Comparison of ENCODE assay signal across 12 cellular contexts in genomic region chr20:61185841-61186601, GRCh38.
DNase-seq lines count a peak whose midpoint lies in the region; ATAC-seq and TF ChIP-seq lines count a peak whose summit lies in the region.
"Had no signal": no experiment of that assay in that cellular context is flagged by ENCODE, and none has a peak within 500 bp of the region (broad histone marks: within the 10 kb centered on the region; RNA-seq: fewer than 3 reads in every experiment).

No MANE protein-coding gene starts in this region.

- H2BK12ac ChIP-seq in trophoblast cell (ENCODE audit: low read length), result no peak overlapping the region

- no peak overlapping the region for H2BK5ac ChIP-seq in trophoblast cell (ENCODE audit: low read depth, low read length, poor library complexity)

- no peaks in the 10 kb centered on the region for H3K9me3 Mint-ChIP-seq in activated T-helper 2 cell treated with anti-CD3 and anti-CD28 coated beads, Interferon-gamma antibody, Interleukin-2, Interleukin-4, amounts not matched to agents 10 μg/mL and 5 μg/mL and 100 μg/mL, durations not matched to agents 14 hours and 24 hours and 36 hours
- H3K9me3 Mint-ChIP-seq: activated T-helper 1 cell treated with anti-CD3 and anti-CD28 coated beads, Interleukin-12 subunit alpha, Interleukin-12 subunit beta, Interleukin-2, Interleukin-4 antibody, amounts not matched to agents 30 ng/mL and 10 ng/mL and 1 ng/mL, durations not matched to agents 14 hours and 24 hours and 36 hours; stimulated activated effector memory CD8-positive, alpha-beta T cell treated with anti-CD3 and anti-CD28 coated beads, Interleukin-12 subunit alpha, Interleukin-12 subunit beta, amount 100 ng/mL, for 72 hours had no signal

- H3K9me3 ChIP-seq in RWPE2 (ENCODE audit: severe bottlenecking), result no peaks in the 10 kb centered on the region
- no peaks in the 10 kb centered on the region for H3K9me3 ChIP-seq in trophoblast cell (ENCODE audit: insufficient read depth, low read depth, low read length)

- no peak overlapping the region for H3K9ac ChIP-seq in trophoblast cell (ENCODE audit: low read length)

- no peak overlapping the region for H4K12ac ChIP-seq in trophoblast cell (ENCODE audit: low read depth, low read length)

- TF ChIP-seq CTCF in RWPE2 (IDR thresholded peaks at IDR 0.05; ENCODE audit: poor library complexity, severe bottlenecking), result peak; percentile 43
- TF ChIP-seq CTCF in fibroblast of mammary gland (conservative IDR thresholded peaks at IDR 0.05; ENCODE audit: control insufficient read depth, insufficient read depth, low read depth, low read length), result peak; percentile 20

- no peak overlapping the region for H3K18ac ChIP-seq in trophoblast cell (ENCODE audit: low read length)

- H4K91ac ChIP-seq in trophoblast cell (ENCODE audit: low read depth, low read length), result no peak overlapping the region

- ATAC-seq in RWPE2 (ENCODE audit: low read depth), result peak; percentile 91
- no peak for ATAC-seq in GM21381 (IDR thresholded peaks at IDR 0.05; ENCODE audit: unreplicated experiment)
- ATAC-seq: sciatic nerve; stimulated activated effector memory CD8-positive, alpha-beta T cell treated with anti-CD3 and anti-CD28 coated beads, Interleukin-12 subunit alpha, Interleukin-12 subunit beta, amount 100 ng/mL, for 72 hours had no signal

- DNase-seq in ELR (ENCODE audit: low read depth) (peak; percentile 99), RWPE2 (ENCODE audit: low spot score) (peak; percentile 98), fibroblast of mammary gland (ENCODE audit: low read depth) (peak; percentile 98), trophoblast cell (peak; percentile 89 to 92), DMS114 treated with DMSO at 0.1 percent for 48 hours (lab: John Stamatoyannopoulos, UW; ENCODE audit: unreplicated experiment) (no peak)
- no peak for DNase-seq in activated T-cell treated with anti-CD3 and anti-CD28 coated beads, Interleukin-2, amount 50 U/mL, for 1 hour
- no peak for DNase-seq in activated T-helper 2 cell treated with anti-CD3 and anti-CD28 coated beads, Interferon-gamma antibody, Interleukin-2, Interleukin-4, amounts not matched to agents 10 μg/mL and 5 μg/mL and 100 μg/mL, durations not matched to agents 14 hours and 24 hours and 36 hours (ENCODE audit: low spot score)
- DNase-seq: MM.1S had no signal

- no peaks in the 10 kb centered on the region for H3K27me3 Mint-ChIP-seq in activated T-helper 2 cell treated with anti-CD3 and anti-CD28 coated beads, Interferon-gamma antibody, Interleukin-2, Interleukin-4, amounts not matched to agents 10 μg/mL and 5 μg/mL and 100 μg/mL, durations not matched to agents 14 hours and 24 hours and 36 hours (ENCODE audit: low read depth)

- H2AFZ ChIP-seq in trophoblast cell (ENCODE audit: insufficient read depth, low read length, poor library complexity), result no peak overlapping the region

- H4K8ac ChIP-seq in trophoblast cell (ENCODE audit: low read depth, low read length), result no peak overlapping the region

- no peak overlapping the region for H3K27ac Mint-ChIP-seq in activated T-helper 2 cell treated with anti-CD3 and anti-CD28 coated beads, Interferon-gamma antibody, Interleukin-2, Interleukin-4, amounts not matched to agents 10 μg/mL and 5 μg/mL and 100 μg/mL, durations not matched to agents 14 hours and 24 hours and 36 hours
- H3K27ac Mint-ChIP-seq: activated T-helper 1 cell treated with anti-CD3 and anti-CD28 coated beads, Interleukin-12 subunit alpha, Interleukin-12 subunit beta, Interleukin-2, Interleukin-4 antibody, amounts not matched to agents 30 ng/mL and 10 ng/mL and 1 ng/mL, durations not matched to agents 14 hours and 24 hours and 36 hours; stimulated activated effector memory CD8-positive, alpha-beta T cell treated with anti-CD3 and anti-CD28 coated beads, Interleukin-12 subunit alpha, Interleukin-12 subunit beta, amount 100 ng/mL, for 72 hours had no signal

- H3K14ac ChIP-seq in trophoblast cell (ENCODE audit: low read length), result no peak overlapping the region

- no peak overlapping the region for H3K4ac ChIP-seq in trophoblast cell (ENCODE audit: low read depth, low read length)

- no CpG with 5 or more reads among the region's 12 CpGs for WGBS in trophoblast cell (ENCODE audit: extremely low coverage, insufficient coverage, insufficient read length)

- H3K4me3 ChIP-seq in RWPE2 (ENCODE audit: severe bottlenecking) (no peak overlapping the region), fibroblast of mammary gland (ENCODE audit: control insufficient read depth, low read depth, low read length) (peak overlapping the region; percentile 2), trophoblast cell (ENCODE audit: low read depth, low read length) (no peak overlapping the region)

- H3K4me3 Mint-ChIP-seq in activated T-helper 2 cell treated with anti-CD3 and anti-CD28 coated beads, Interferon-gamma antibody, Interleukin-2, Interleukin-4, amounts not matched to agents 10 μg/mL and 5 μg/mL and 100 μg/mL, durations not matched to agents 14 hours and 24 hours and 36 hours (ENCODE audit: low read depth), result no peak overlapping the region
- H3K4me3 Mint-ChIP-seq: activated T-helper 1 cell treated with anti-CD3 and anti-CD28 coated beads, Interleukin-12 subunit alpha, Interleukin-12 subunit beta, Interleukin-2, Interleukin-4 antibody, amounts not matched to agents 30 ng/mL and 10 ng/mL and 1 ng/mL, durations not matched to agents 14 hours and 24 hours and 36 hours; stimulated activated effector memory CD8-positive, alpha-beta T cell treated with anti-CD3 and anti-CD28 coated beads, Interleukin-12 subunit alpha, Interleukin-12 subunit beta, amount 100 ng/mL, for 72 hours had no signal

- H3K79me1 ChIP-seq in trophoblast cell (ENCODE audit: low read length), result no peaks in the 10 kb centered on the region

- H2AK5ac ChIP-seq in trophoblast cell (ENCODE audit: low read length), result no peak overlapping the region

- peak overlapping the region; percentile 99 for H3K27ac ChIP-seq in RWPE2 (ENCODE audit: poor library complexity, severe bottlenecking)
- peak overlapping the region; percentile 54 for H3K27ac ChIP-seq in trophoblast cell (ENCODE audit: low read depth, low read length)

- no peak overlapping the region for H2BK120ac ChIP-seq in trophoblast cell (ENCODE audit: insufficient read depth, low read length, poor library complexity)

- intact Hi-C loops in activated T-helper 2 cell treated with anti-CD3 and anti-CD28 coated beads, Interferon-gamma antibody, Interleukin-2, Interleukin-4, amounts not matched to agents 10 μg/mL and 5 μg/mL and 100 μg/mL, durations not matched to agents 14 hours and 24 hours and 36 hours (cut with micrococcal nuclease), result no loop called here

- no peaks in the 10 kb centered on the region for H3K36me3 Mint-ChIP-seq in activated T-helper 2 cell treated with anti-CD3 and anti-CD28 coated beads, Interferon-gamma antibody, Interleukin-2, Interleukin-4, amounts not matched to agents 10 μg/mL and 5 μg/mL and 100 μg/mL, durations not matched to agents 14 hours and 24 hours and 36 hours (ENCODE audit: low read depth)
- H3K36me3 Mint-ChIP-seq: stimulated activated effector memory CD8-positive, alpha-beta T cell treated with anti-CD3 and anti-CD28 coated beads, Interleukin-12 subunit alpha, Interleukin-12 subunit beta, amount 100 ng/mL, for 72 hours had no signal

- H3K4me1 ChIP-seq in RWPE2 (ENCODE audit: insufficient read depth, poor library complexity, severe bottlenecking) (peaks cover 45% of the 10 kb centered on the region), trophoblast cell (ENCODE audit: control insufficient read depth in 1 of 2, insufficient read depth in 2 of 2, low read length in 2 of 2) (peaks cover 0 to 12% of the 10 kb centered on the region in 2 experiments)

- no peak overlapping the region for H3K23ac ChIP-seq in trophoblast cell (ENCODE audit: low read length)

- no peaks in the 10 kb centered on the region for H3K27me3 ChIP-seq in RWPE2 (ENCODE audit: insufficient read depth, poor library complexity, severe bottlenecking)
- no peaks in the 10 kb centered on the region for H3K27me3 ChIP-seq in trophoblast cell (ENCODE audit: insufficient read depth, low read length)

- H3K4me2 ChIP-seq in trophoblast cell (ENCODE audit: low read length), result peak overlapping the region; percentile 11

- H3K36me3 ChIP-seq in RWPE2 (ENCODE audit: low read depth), result no peaks in the 10 kb centered on the region
- no peaks in the 10 kb centered on the region for H3K36me3 ChIP-seq in trophoblast cell (ENCODE audit: control insufficient read depth in 1 of 2, insufficient read depth in 2 of 2, low read length in 2 of 2)

- H3K4me1 Mint-ChIP-seq in activated T-helper 2 cell treated with anti-CD3 and anti-CD28 coated beads, Interferon-gamma antibody, Interleukin-2, Interleukin-4, amounts not matched to agents 10 μg/mL and 5 μg/mL and 100 μg/mL, durations not matched to agents 14 hours and 24 hours and 36 hours (ENCODE audit: low read depth), result no peaks in the 10 kb centered on the region
- H3K4me1 Mint-ChIP-seq: stimulated activated effector memory CD8-positive, alpha-beta T cell treated with anti-CD3 and anti-CD28 coated beads, Interleukin-12 subunit alpha, Interleukin-12 subunit beta, amount 100 ng/mL, for 72 hours had no signal

- no peaks in the 10 kb centered on the region for H3K79me2 ChIP-seq in trophoblast cell (ENCODE audit: control insufficient read depth, insufficient read depth, low read length, poor library complexity)

Comparison
In these comparisons a context has a peak if more than half of its experiments do, and no peak if none do; other contexts are left out.
1. DNase-seq: peak in ELR (single experiment), RWPE2 (single experiment), fibroblast of mammary gland (single experiment) and trophoblast cell (2 of 2); none in activated T-cell treated with anti-CD3 and anti-CD28 coated beads, Interleukin-2, amount 50 U/mL, for 1 hour (single experiment), DMS114 treated with DMSO at 0.1 percent for 48 hours (single experiment) and activated T-helper 2 cell treated with anti-CD3 and anti-CD28 coated beads, Interferon-gamma antibody, Interleukin-2, Interleukin-4, amounts not matched to agents 10 μg/mL and 5 μg/mL and 100 μg/mL, durations not matched to agents 14 hours and 24 hours and 36 hours (single experiment).